In genomic region chr17:72597354-72598087, GRCh38 we compare ENCODE assay signal across 19 cellular contexts.
DNase-seq lines count a peak whose midpoint lies in the region; ATAC-seq and TF ChIP-seq lines count a peak whose summit lies in the region.
"Had no signal": no experiment of that assay in that cellular context is flagged by ENCODE, and none has a peak within 500 bp of the region (broad histone marks: within the 10 kb centered on the region; RNA-seq: fewer than 3 reads in every experiment).

No MANE protein-coding gene starts in this region.

- intact Hi-C loops in OCI-LY7 (cut with micrococcal nuclease; ENCODE audit: unreplicated experiment) = no loop called here

- no peak overlapping the region for H4K91ac ChIP-seq in trophoblast cell (ENCODE audit: low read depth, low read length)

- H3K9me3 ChIP-seq in HEK293 (ENCODE audit: control insufficient read depth, insufficient read depth, low read depth, low read length) = no peaks in the 10 kb centered on the region
- no peaks in the 10 kb centered on the region for H3K9me3 ChIP-seq in OCI-LY7 (ENCODE audit: low read length)
- peaks cover 2% of the 10 kb centered on the region for H3K9me3 ChIP-seq in trophoblast cell (ENCODE audit: insufficient read depth, low read depth, low read length)

- no peaks in the 10 kb centered on the region; a peak in 1 of 3 replicates for H3K36me3 ChIP-seq in HEK293 (ENCODE audit: control insufficient read depth in 2 of 2, insufficient read depth in 1 of 2, low read length in 2 of 2)
- H3K36me3 ChIP-seq in OCI-LY7 (ENCODE audit: insufficient read depth, low read length) = no peaks in the 10 kb centered on the region
- no peaks in the 10 kb centered on the region for H3K36me3 ChIP-seq in trophoblast cell (ENCODE audit: control insufficient read depth in 1 of 2, insufficient read depth in 2 of 2, low read length in 2 of 2)
- H3K36me3 ChIP-seq: BLaER1 treated with 17β-estradiol and CSF1 and Interleukin-3, amounts not matched to agents 10 nM and 100 nM had no signal

- H2BK12ac ChIP-seq in trophoblast cell (ENCODE audit: low read length) = no peak overlapping the region

- no peak overlapping the region for H2BK5ac ChIP-seq in trophoblast cell (ENCODE audit: low read depth, low read length, poor library complexity)

- no peak for ATAC-seq in GM21825 (IDR thresholded peaks at IDR 0.05; ENCODE audit: unreplicated experiment)
- ATAC-seq: CD8-positive, alpha-beta T cell; HCT116; PC-3 had no signal

- H3K27me3 ChIP-seq in trophoblast cell (ENCODE audit: insufficient read depth, low read length) = peaks cover under 1% of the 10 kb centered on the region

- H3K9me2 ChIP-seq in OCI-LY7 (ENCODE audit: insufficient read depth, low read length) = no peaks in the 10 kb centered on the region

- no peak overlapping the region for H2AK5ac ChIP-seq in trophoblast cell (ENCODE audit: low read length)

- H3K79me2 ChIP-seq in OCI-LY7 (ENCODE audit: insufficient read depth, low read depth, low read length) (no peaks in the 10 kb centered on the region), trophoblast cell (ENCODE audit: control insufficient read depth, insufficient read depth, low read length, poor library complexity) (no peaks in the 10 kb centered on the region)

- CTCF ChIA-PET in HEK293 (lab: Yijun Ruan, JAX) (no interaction called here), OCI-LY7 (lab: Charles Lee; ENCODE audit: unreplicated experiment) (no interaction called here)

- H3K23ac ChIP-seq in trophoblast cell (ENCODE audit: low read length) = no peak overlapping the region

- no peak overlapping the region for H2BK120ac ChIP-seq in trophoblast cell (ENCODE audit: insufficient read depth, low read length, poor library complexity)

- H3K4me1 ChIP-seq in HEK293 (ENCODE audit: control insufficient read depth, insufficient read depth, low read length) (no peaks in the 10 kb centered on the region), OCI-LY7 (ENCODE audit: insufficient read depth, low read length, poor library complexity, severe bottlenecking) (peaks cover under 1% of the 10 kb centered on the region), trophoblast cell (ENCODE audit: control insufficient read depth in 1 of 2, insufficient read depth in 2 of 2, low read length in 2 of 2) (peaks cover 0 to 3% of the 10 kb centered on the region in 2 experiments)

- no TSS peak for BruUV-seq in OCI-LY7 (replicated peaks; lab: Mats Ljungman, UMichigan)

- POLR2A ChIA-PET in HEK293 (lab: Yijun Ruan, JAX) (no interaction called here), OCI-LY7 (lab: Charles Lee) (no interaction called here)

- DNase-seq in OCI-LY7 (ENCODE audit: low spot score) (no peak), epithelial cell of prostate (ENCODE audit: low read depth, low spot score) (no peak), trophoblast cell (peak; percentile 41 to 56), NCI-H146 (lab: John Stamatoyannopoulos, UW) (no peak), putamen (ENCODE audit: low spot score) (no peak), mucosa of gallbladder (ENCODE audit: low spot score) (no peak)
- DNase-seq: CD8-positive, alpha-beta T cell; DMS79; GOT3; NCI-H1105; NCI-H1694; NCI-H2081 treated with DMSO at 0.1 percent for 48 hours; NCI-H748 treated with DMSO at 0.1 percent for 48 hours; PC-3 had no signal

- H3K9ac ChIP-seq in trophoblast cell (ENCODE audit: low read length) = no peak overlapping the region
- H3K9ac ChIP-seq: BLaER1 treated with 17β-estradiol and CSF1 and Interleukin-3, amounts not matched to agents 10 nM and 100 nM had no signal

- no CpG with 5 or more reads among the region's 9 CpGs for WGBS in trophoblast cell (ENCODE audit: extremely low coverage, insufficient coverage, insufficient read length)

- H2AFZ ChIP-seq in OCI-LY7 (ENCODE audit: low read length) (no peak overlapping the region), trophoblast cell (ENCODE audit: insufficient read depth, low read length, poor library complexity) (no peak overlapping the region)

- H3K4ac ChIP-seq in trophoblast cell (ENCODE audit: low read depth, low read length) = no peak overlapping the region

- no peaks in the 10 kb centered on the region for H3K79me1 ChIP-seq in trophoblast cell (ENCODE audit: low read length)

- no peak overlapping the region for H4K8ac ChIP-seq in trophoblast cell (ENCODE audit: low read depth, low read length)

- H3K18ac ChIP-seq in trophoblast cell (ENCODE audit: low read length) = no peak overlapping the region

- H3K14ac ChIP-seq in trophoblast cell (ENCODE audit: low read length) = no peak overlapping the region

- H3K4me2 ChIP-seq in OCI-LY7 (ENCODE audit: low read length) = peak overlapping the region; percentile 27
- no peak overlapping the region for H3K4me2 ChIP-seq in trophoblast cell (ENCODE audit: low read length)

- TF ChIP-seq CTCF in HEK293 (tag by site-specific recombination; IDR thresholded peaks at IDR 0.05) (no peak), OCI-LY7 (conservative IDR thresholded peaks at IDR 0.05; ENCODE audit: low read length) (no peak)

- H3K4me3 ChIP-seq in HEK293 (ENCODE audit: low read depth, low read length) (no peak overlapping the region), OCI-LY7 (ENCODE audit: low read depth, low read length, poor library complexity, severe bottlenecking) (no peak overlapping the region), trophoblast cell (ENCODE audit: low read depth, low read length) (no peak overlapping the region)
- H3K4me3 ChIP-seq: BLaER1 treated with 17β-estradiol and CSF1 and Interleukin-3, amounts not matched to agents 10 nM and 100 nM; SJSA1 had no signal

- no peak overlapping the region for H3K27ac ChIP-seq in HEK293 (ENCODE audit: extremely low read depth, low read depth, low read length)
- no peak overlapping the region for H3K27ac ChIP-seq in OCI-LY7 (ENCODE audit: low read depth, low read length, poor library complexity, severe bottlenecking)
- H3K27ac ChIP-seq in epithelial cell of prostate = peak overlapping the region; percentile 16
- H3K27ac ChIP-seq in trophoblast cell (ENCODE audit: low read depth, low read length) = no peak overlapping the region
- H3K27ac ChIP-seq: BLaER1 treated with 17β-estradiol and CSF1 and Interleukin-3, amounts not matched to agents 10 nM and 100 nM; SJSA1 had no signal

- H4K20me1 ChIP-seq in OCI-LY7 (ENCODE audit: insufficient read depth, low read length) = no peaks in the 10 kb centered on the region
- H4K20me1 ChIP-seq: BLaER1 treated with 17β-estradiol and CSF1 and Interleukin-3, amounts not matched to agents 10 nM and 100 nM had no signal

- no peak overlapping the region for H4K12ac ChIP-seq in trophoblast cell (ENCODE audit: low read depth, low read length)

TF ChIP-seq in HEK293, 187 proteins besides CTCF, POLR2A, EP300 and RAD21:
- TF ChIP-seq ZNF366 (tag by site-specific recombination; conservative IDR thresholded peaks at IDR 0.05) (no peak), ZNF341 (tag by site-specific recombination; IDR thresholded peaks at IDR 0.05; ENCODE audit: low read depth) (peak; percentile 79)
TF ChIP-seq in HEK293: peak in this region for 1.

Comparison
In these comparisons a context has a peak if more than half of its experiments do, and no peak if none do; other contexts are left out.
1. DNase-seq: peak in trophoblast cell (2 of 2); none in OCI-LY7 (single experiment), epithelial cell of prostate (single experiment), NCI-H146 (single experiment), putamen (single experiment) and mucosa of gallbladder (single experiment).